ENCODE assay signal across 13 cellular contexts in the genomic region with DNA sequence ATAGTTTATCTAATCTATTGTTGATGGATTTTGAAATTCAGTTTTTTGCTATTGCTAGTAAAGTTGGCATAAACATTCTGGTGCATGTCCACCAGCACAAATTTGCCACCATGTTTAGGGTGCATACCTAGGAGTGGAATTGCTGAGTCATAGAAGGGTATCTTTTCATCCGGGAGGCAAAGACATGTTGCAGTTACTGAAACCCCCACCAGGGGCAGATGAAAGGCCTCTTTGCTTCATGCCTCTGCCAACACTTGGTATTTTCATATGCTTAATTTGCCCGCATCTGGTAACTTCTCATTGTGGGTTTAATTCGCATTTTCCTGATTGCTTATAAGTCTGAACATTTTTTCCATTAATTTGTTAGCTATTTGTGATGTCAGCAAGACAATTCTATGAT. TPM values are rescaled to one million over a fixed set of nuclear protein-coding genes. Genes with fewer than 3 reads are reported as not detected.
DNase-seq lines count a peak whose midpoint lies in the region; ATAC-seq and TF ChIP-seq lines count a peak whose summit lies in the region.
"Had no signal": no experiment of that assay in that cellular context is flagged by ENCODE, and none has a peak within 500 bp of the region (broad histone marks: within the 10 kb centered on the region; RNA-seq: fewer than 3 reads in every experiment).

No MANE protein-coding gene starts in this region.

- H3K36me3 ChIP-seq in mammary epithelial cell (ENCODE audit: insufficient read depth, low read length) = no peaks in the 10 kb centered on the region
- no peaks in the 10 kb centered on the region for H3K36me3 ChIP-seq in ovary

- TF ChIP-seq EP300 in ovary (IDR thresholded peaks at IDR 0.05) = no peak

- 89% methylated on average over 3 of the region's 3 CpGs for WGBS in mammary epithelial cell (ENCODE audit: low coverage, missing lambda C conversion rate)
- WGBS in lower leg skin, 2 donors = 78 to 91% methylated on average over 3 of the region's 3 CpGs
- 86 to 90% (median 90%) methylated on average over 3 of the region's 3 CpGs for WGBS in ovary, 3 donors

- no peaks in the 10 kb centered on the region for H3K9me3 Mint-ChIP-seq in activated CD8-positive, alpha-beta T cell treated with anti-CD3 and anti-CD28 coated beads for 36 hours
- H3K9me3 Mint-ChIP-seq in activated CD8-positive, alpha-beta T cell treated with anti-CD3 and anti-CD28 coated beads, Interleukin-2, amount 10 ng/mL, durations not matched to agents 7 days and 5 days (ENCODE audit: insufficient read depth) = no peaks in the 10 kb centered on the region
- H3K9me3 Mint-ChIP-seq: stimulated activated memory B cell treated with anti-CD40 and anti-IgM and Interleukin-4, amounts not matched to agents 10 μg/mL and 1 μg/mL and 100 μg/mL, for 72 hours had no signal

- peaks cover 2% of the 10 kb centered on the region for H3K27me3 Mint-ChIP-seq in activated CD8-positive, alpha-beta T cell treated with anti-CD3 and anti-CD28 coated beads for 36 hours
- H3K27me3 Mint-ChIP-seq in activated CD8-positive, alpha-beta T cell treated with anti-CD3 and anti-CD28 coated beads, Interleukin-2, amount 10 ng/mL, durations not matched to agents 7 days and 5 days (ENCODE audit: low read depth) = no peaks in the 10 kb centered on the region
- H3K27me3 Mint-ChIP-seq: central memory CD8-positive, alpha-beta T cell; stimulated activated memory B cell treated with anti-CD40 and anti-IgM and Interleukin-4, amounts not matched to agents 10 μg/mL and 1 μg/mL and 100 μg/mL, for 72 hours had no signal

- TF ChIP-seq CTCF in activated CD8-positive, alpha-beta T cell treated with anti-CD3 and anti-CD28 coated beads for 36 hours (IDR thresholded peaks at IDR 0.05) = no peak
- peak; percentile 38 to 54 for TF ChIP-seq CTCF in mammary epithelial cell (conservative IDR thresholded peaks at IDR 0.05 in 1 of 2, IDR thresholded peaks at IDR 0.05 in 1 of 2; ENCODE audit: extremely low read depth in 1 of 2, insufficient read depth in 1 of 2, low read depth in 1 of 2, low read length in 2 of 2)
- peak; percentile 57 for TF ChIP-seq CTCF in retinal pigment epithelial cell (conservative IDR thresholded peaks at IDR 0.05; ENCODE audit: low read depth, low read length)
- TF ChIP-seq CTCF in lower leg skin (IDR thresholded peaks at IDR 0.05) = no peak
- no peak for TF ChIP-seq CTCF in ovary (IDR thresholded peaks at IDR 0.05)

- intact Hi-C loops in activated CD8-positive, alpha-beta T cell treated with anti-CD3 and anti-CD28 coated beads for 36 hours (cut with micrococcal nuclease) = no loop called here
- intact Hi-C loops in mammary epithelial cell (cut with micrococcal nuclease) (no loop called here), lower leg skin (cut with DNase I; ENCODE audit: low total_unique reads) (no loop called here), ovary (cut with DNase I) (no loop called here)

- H4K20me1 ChIP-seq in mammary epithelial cell (ENCODE audit: insufficient read depth, low read length) = no peaks in the 10 kb centered on the region

- no peak overlapping the region for H3K27ac Mint-ChIP-seq in activated CD8-positive, alpha-beta T cell treated with anti-CD3 and anti-CD28 coated beads for 36 hours
- no peak overlapping the region for H3K27ac Mint-ChIP-seq in activated CD8-positive, alpha-beta T cell treated with anti-CD3 and anti-CD28 coated beads, Interleukin-2, amount 10 ng/mL, durations not matched to agents 7 days and 5 days
- H3K27ac Mint-ChIP-seq: stimulated activated memory B cell treated with anti-CD40 and anti-IgM and Interleukin-4, amounts not matched to agents 10 μg/mL and 1 μg/mL and 100 μg/mL, for 72 hours had no signal

- POLR2A ChIA-PET in activated CD8-positive, alpha-beta T cell treated with anti-CD3 and anti-CD28 coated beads for 36 hours (lab: Charles Lee) = no interaction called here
- POLR2A ChIA-PET in activated CD8-positive, alpha-beta T cell treated with anti-CD3 and anti-CD28 coated beads, Interleukin-2, amount 10 ng/mL, durations not matched to agents 7 days and 5 days (lab: Charles Lee) = no interaction called here

- CTCF ChIA-PET in activated CD8-positive, alpha-beta T cell treated with anti-CD3 and anti-CD28 coated beads for 36 hours (lab: Charles Lee) = no interaction called here
- CTCF ChIA-PET in activated CD8-positive, alpha-beta T cell treated with anti-CD3 and anti-CD28 coated beads, Interleukin-2, amount 10 ng/mL, durations not matched to agents 7 days and 5 days (lab: Charles Lee) = no interaction called here
- CTCF ChIA-PET in mammary epithelial cell (lab: Charles Lee; ENCODE audit: low non-redundant PET) = no interaction called here

- H3K36me3 Mint-ChIP-seq in activated CD8-positive, alpha-beta T cell treated with anti-CD3 and anti-CD28 coated beads for 36 hours (ENCODE audit: low read depth) = no peaks in the 10 kb centered on the region
- H3K36me3 Mint-ChIP-seq in activated CD8-positive, alpha-beta T cell treated with anti-CD3 and anti-CD28 coated beads, Interleukin-2, amount 10 ng/mL, durations not matched to agents 7 days and 5 days (ENCODE audit: low read depth) = no peaks in the 10 kb centered on the region
- H3K36me3 Mint-ChIP-seq: stimulated activated memory B cell treated with anti-CD40 and anti-IgM and Interleukin-4, amounts not matched to agents 10 μg/mL and 1 μg/mL and 100 μg/mL, for 72 hours had no signal

- H3K9me3 ChIP-seq in mammary epithelial cell (replicated peaks; ENCODE audit: insufficient read depth, low read length) (no peaks in the 10 kb centered on the region), ovary (no peaks in the 10 kb centered on the region)
- H3K9me3 ChIP-seq: Caco-2 had no signal

- no peak overlapping the region for H3K4me2 ChIP-seq in mammary epithelial cell (ENCODE audit: insufficient read depth, low read depth, low read length)

- no peak for ATAC-seq in activated CD8-positive, alpha-beta T cell treated with anti-CD3 and anti-CD28 coated beads for 36 hours
- no peak for ATAC-seq in activated CD8-positive, alpha-beta T cell treated with anti-CD3 and anti-CD28 coated beads, Interleukin-2, amount 10 ng/mL, durations not matched to agents 7 days and 5 days
- no peak for ATAC-seq in GM19328 (IDR thresholded peaks at IDR 0.05; ENCODE audit: unreplicated experiment)
- ATAC-seq: sciatic nerve; stimulated activated memory B cell treated with anti-CD40 and anti-IgM and Interleukin-4, amounts not matched to agents 10 μg/mL and 1 μg/mL and 100 μg/mL, for 72 hours had no signal

- no peak overlapping the region for H3K9ac ChIP-seq in mammary epithelial cell (ENCODE audit: insufficient read depth, low read length)

- no peaks in the 10 kb centered on the region for H3K79me2 ChIP-seq in mammary epithelial cell (ENCODE audit: insufficient read depth, low read length)

- H3K27me3 ChIP-seq in mammary epithelial cell (ENCODE audit: insufficient read depth, low read length) = peaks cover 4% of the 10 kb centered on the region
- H3K27me3 ChIP-seq in ovary = no peaks in the 10 kb centered on the region

- no TSS peak for BruUV-seq in mammary epithelial cell (replicated peaks; lab: Mats Ljungman, UMichigan)

- no peak overlapping the region for H2AFZ ChIP-seq in mammary epithelial cell (ENCODE audit: low read depth, low read length)

- in situ Hi-C loops in KBM-7 (cut with MboI; ENCODE audit: low pct_unique_long_range_greater_than_20kb, low sequenced_read_pairs) = no loop called here
- in situ Hi-C loops in mammary epithelial cell (cut with MboI; ENCODE audit: low sequenced_read_pairs in 2 of 2) = no loop called here

- H3K27ac ChIP-seq in mammary epithelial cell (ENCODE audit: insufficient read depth, low read depth, low read length) (no peak overlapping the region), ovary (no peak overlapping the region)

- no peak overlapping the region for H3K4me3 ChIP-seq in mammary epithelial cell (replicated peaks in 1 of 3; ENCODE audit: insufficient read depth in 1 of 3, low read depth in 2 of 3, low read length in 3 of 3)
- no peak overlapping the region for H3K4me3 ChIP-seq in retinal pigment epithelial cell (ENCODE audit: low read length)
- no peak overlapping the region for H3K4me3 ChIP-seq in lower leg skin (ENCODE audit: low read depth, poor library complexity, severe bottlenecking)
- H3K4me3 ChIP-seq in ovary = no peak overlapping the region

- DNase-seq in activated CD8-positive, alpha-beta T cell treated with anti-CD3 and anti-CD28 coated beads for 36 hours = peak; percentile 39
- DNase-seq in activated CD8-positive, alpha-beta T cell treated with anti-CD3 and anti-CD28 coated beads, Interleukin-2, amount 10 ng/mL, durations not matched to agents 7 days and 5 days = no peak
- DNase-seq in KBM-7 = peak; percentile 11
- DNase-seq in mammary epithelial cell = peak; percentile 20
- DNase-seq in retinal pigment epithelial cell (ENCODE audit: low read depth) = no peak
- no peak for DNase-seq in lower leg skin (ENCODE audit: low spot score in 2 of 2)
- no peak for DNase-seq in ovary
- DNase-seq: NCI-H526 treated with DMSO at 0.1 percent for 48 hours had no signal

- dilution Hi-C loops in mammary epithelial cell (cut with HindIII; ENCODE audit: low sequenced_read_pairs) = no loop called here

- no peak for TF ChIP-seq POLR2A in lower leg skin (IDR thresholded peaks at IDR 0.05)
- TF ChIP-seq POLR2A in ovary (IDR thresholded peaks at IDR 0.05) = no peak

- H3K4me1 ChIP-seq in mammary epithelial cell (ENCODE audit: insufficient read depth, low read length) = no peaks in the 10 kb centered on the region
- no peaks in the 10 kb centered on the region for H3K4me1 ChIP-seq in ovary (ENCODE audit: insufficient read depth)
- H3K4me1 ChIP-seq: Caco-2 had no signal

- no peaks in the 10 kb centered on the region for H3K4me1 Mint-ChIP-seq in activated CD8-positive, alpha-beta T cell treated with anti-CD3 and anti-CD28 coated beads for 36 hours (ENCODE audit: low read depth)
- H3K4me1 Mint-ChIP-seq in activated CD8-positive, alpha-beta T cell treated with anti-CD3 and anti-CD28 coated beads, Interleukin-2, amount 10 ng/mL, durations not matched to agents 7 days and 5 days (ENCODE audit: low read depth) = no peaks in the 10 kb centered on the region
- H3K4me1 Mint-ChIP-seq: central memory CD8-positive, alpha-beta T cell; stimulated activated memory B cell treated with anti-CD40 and anti-IgM and Interleukin-4, amounts not matched to agents 10 μg/mL and 1 μg/mL and 100 μg/mL, for 72 hours had no signal

- no peak overlapping the region for H3K4me3 Mint-ChIP-seq in activated CD8-positive, alpha-beta T cell treated with anti-CD3 and anti-CD28 coated beads for 36 hours
- no peak overlapping the region for H3K4me3 Mint-ChIP-seq in activated CD8-positive, alpha-beta T cell treated with anti-CD3 and anti-CD28 coated beads, Interleukin-2, amount 10 ng/mL, durations not matched to agents 7 days and 5 days
- H3K4me3 Mint-ChIP-seq: central memory CD8-positive, alpha-beta T cell; stimulated activated memory B cell treated with anti-CD40 and anti-IgM and Interleukin-4, amounts not matched to agents 10 μg/mL and 1 μg/mL and 100 μg/mL, for 72 hours had no signal

RNA-seq across cellular contexts. Expression of a gene that starts 8.2 kb away (rescaled TPM):
- not detected for total RNA-seq in activated CD8-positive, alpha-beta T cell treated with anti-CD3 and anti-CD28 coated beads for 36 hours
- total RNA-seq in activated CD8-positive, alpha-beta T cell treated with anti-CD3 and anti-CD28 coated beads, Interleukin-2, amount 10 ng/mL, durations not matched to agents 7 days and 5 days = not detected
- total RNA-seq in mammary epithelial cell (not detected), lower leg skin (under 1 TPM in 1 of 4 donors, not detected in 3; 0.13 TPM), ovary (under 1 TPM in 4 of 7 donors, not detected in 3; under 0.01 to 0.77 (median 0.16) TPM)
- polyA plus RNA-seq in mammary epithelial cell (not detected), ovary (under 1 TPM; 0.42 to 0.48 TPM)
- polyA minus RNA-seq in mammary epithelial cell = not detected
- total RNA-seq: sciatic nerve had no signal

Comparison
In these comparisons a context has a peak if more than half of its experiments do, and no peak if none do; other contexts are left out.
1. DNase-seq: peak in activated CD8-positive, alpha-beta T cell treated with anti-CD3 and anti-CD28 coated beads for 36 hours (single experiment), KBM-7 (single experiment) and mammary epithelial cell (single experiment); none in activated CD8-positive, alpha-beta T cell treated with anti-CD3 and anti-CD28 coated beads, Interleukin-2, amount 10 ng/mL, durations not matched to agents 7 days and 5 days (single experiment), retinal pigment epithelial cell (single experiment), lower leg skin (0 of 2) and ovary (0 of 5).
2. CTCF ChIP-seq: peak in mammary epithelial cell (2 of 2) and retinal pigment epithelial cell (single experiment); none in activated CD8-positive, alpha-beta T cell treated with anti-CD3 and anti-CD28 coated beads for 36 hours (single experiment), lower leg skin (0 of 3) and ovary (0 of 3).